Comparison of ENCODE assay signal across 1 cellular context in genomic region chr10:125605167-125605566, GRCh38.
TF ChIP-seq lines count a peak whose summit lies in the region.

No MANE protein-coding gene starts in this region.

TF ChIP-seq in K562, 482 proteins besides CTCF, POLR2A, EP300 and RAD21 (continued from another document and continues in another):
- TF ChIP-seq TFE3 (CRISPR knock-in tag; IDR thresholded peaks at IDR 0.05) (no peak), IRF1 (CRISPR knock-in tag; IDR thresholded peaks at IDR 0.05; ENCODE audit: borderline replicate concordance) (no peak), TFAM (CRISPR knock-in tag; conservative IDR thresholded peaks at IDR 0.05) (no peak), KDM4B (IDR thresholded peaks at IDR 0.05; ENCODE audit: borderline replicate concordance in 2 of 2, low read depth in 1 of 2) (no peak), YBX1 (IDR thresholded peaks at IDR 0.05) (no peak), SMARCA4 (IDR thresholded peaks at IDR 0.05) (peak; percentile 67), PHTF2 (CRISPR knock-in tag; IDR thresholded peaks at IDR 0.05) (no peak), TGIF2 (CRISPR knock-in tag; IDR thresholded peaks at IDR 0.05) (no peak), ZNF280B (CRISPR knock-in tag; IDR thresholded peaks at IDR 0.05) (no peak), ZBTB26 (CRISPR knock-in tag; IDR thresholded peaks at IDR 0.05) (no peak), HDGF (IDR thresholded peaks at IDR 0.05) (no peak), ZNF518B (CRISPR knock-in tag; IDR thresholded peaks at IDR 0.05) (no peak), ZNF655 (CRISPR knock-in tag; IDR thresholded peaks at IDR 0.05) (no peak), AFF1 (IDR thresholded peaks at IDR 0.05; ENCODE audit: low read depth in 1 of 2, partially characterized antibody in 2 of 2) (no peak), NCOA1 (IDR thresholded peaks at IDR 0.05; ENCODE audit: low read depth) (0 out of 2 replicates have a peak, but pooled peaks have one; percentile 38), BMI1 (IDR thresholded peaks at IDR 0.05; ENCODE audit: low read length) (no peak), SRF (CRISPR knock-in tag; IDR thresholded peaks at IDR 0.05) (no peak), TAF9B (IDR thresholded peaks at IDR 0.05; ENCODE audit: partially characterized antibody) (no peak), NFIX (CRISPR knock-in tag; IDR thresholded peaks at IDR 0.05; ENCODE audit: low read depth) (no peak), RUNX1 (IDR thresholded peaks at IDR 0.05; ENCODE audit: low read depth) (peak; percentile 99), ZNF592 (IDR thresholded peaks at IDR 0.05) (no peak), HOXB6 (CRISPR knock-in tag; IDR thresholded peaks at IDR 0.05; ENCODE audit: borderline replicate concordance) (no peak), JUND (IDR thresholded peaks at IDR 0.05; ENCODE audit: borderline replicate concordance, low read depth, low read length) (no peak), JUND (tag; IDR thresholded peaks at IDR 0.05; ENCODE audit: borderline replicate concordance, low read depth, low read length) (peak; percentile 30; the same call in 1 of the 3 replicates), ADNP (tag; IDR thresholded peaks at IDR 0.05) (no peak), ZFP30 (CRISPR knock-in tag; IDR thresholded peaks at IDR 0.05; ENCODE audit: borderline replicate concordance) (no peak), HMG20B (CRISPR knock-in tag; IDR thresholded peaks at IDR 0.05) (no peak), BHLHE40 (IDR thresholded peaks at IDR 0.05; ENCODE audit: low read length) (no peak), DEAF1 (CRISPR knock-in tag; IDR thresholded peaks at IDR 0.05) (no peak), HCFC1 (IDR thresholded peaks at IDR 0.05; ENCODE audit: low read depth, low read length) (no peak), ZNF347 (CRISPR knock-in tag; IDR thresholded peaks at IDR 0.05; ENCODE audit: low read depth) (no peak), HEY1 (CRISPR knock-in tag; IDR thresholded peaks at IDR 0.05; ENCODE audit: borderline replicate concordance) (no peak), PKNOX1 (IDR thresholded peaks at IDR 0.05) (no peak), ATF1 (CRISPR knock-in tag; IDR thresholded peaks at IDR 0.05) (no peak), ATF1 (tag; IDR thresholded peaks at IDR 0.05) (no peak), ZNF780A (CRISPR knock-in tag; IDR thresholded peaks at IDR 0.05) (no peak), USF1 (CRISPR knock-in tag; IDR thresholded peaks at IDR 0.05) (no peak)
